Comparison of ENCODE assay signal across 1 cellular context in the genomic region with DNA sequence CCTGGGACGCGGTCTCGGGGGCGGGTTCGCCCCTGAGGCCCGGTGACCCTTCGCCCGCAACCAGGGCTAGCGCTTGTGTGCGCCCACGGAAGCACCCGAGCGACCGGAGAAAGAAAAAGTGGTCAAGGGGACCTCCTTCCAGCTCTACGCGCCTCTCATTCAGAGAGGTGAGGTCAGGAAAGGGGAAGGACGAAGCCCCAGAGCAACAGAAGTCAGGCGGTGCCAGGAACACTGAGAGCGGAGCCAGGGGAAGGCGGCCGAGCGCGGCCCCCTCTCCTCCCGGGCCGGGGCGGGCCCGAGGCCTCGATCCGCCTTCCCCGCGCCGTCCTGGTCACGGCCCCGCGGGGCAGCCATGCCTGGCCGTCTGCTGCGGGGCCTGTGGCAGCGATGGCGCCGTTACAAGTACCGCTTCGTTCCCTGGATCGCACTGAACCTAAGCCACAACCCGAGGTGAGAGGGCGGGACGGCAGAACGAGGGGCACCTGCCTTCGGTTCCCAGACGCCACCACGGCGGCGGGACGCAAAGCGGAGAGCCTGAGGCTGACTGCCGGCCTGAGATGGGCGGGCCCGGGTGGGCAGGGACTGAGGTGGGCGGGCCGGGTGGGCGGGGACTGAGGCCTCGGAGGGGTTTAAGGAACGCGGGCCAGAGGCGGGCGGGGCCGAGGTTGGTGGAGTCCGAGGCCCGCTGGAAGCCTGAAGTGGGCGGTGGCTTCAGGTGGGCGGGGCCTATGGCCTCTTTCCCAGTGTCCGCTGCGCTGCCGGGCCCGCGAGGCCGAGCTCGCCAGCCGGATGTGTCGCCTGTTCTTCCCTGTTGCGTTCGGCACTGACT.
TF ChIP-seq lines count a peak whose summit lies in the region.

A gene with protein sequence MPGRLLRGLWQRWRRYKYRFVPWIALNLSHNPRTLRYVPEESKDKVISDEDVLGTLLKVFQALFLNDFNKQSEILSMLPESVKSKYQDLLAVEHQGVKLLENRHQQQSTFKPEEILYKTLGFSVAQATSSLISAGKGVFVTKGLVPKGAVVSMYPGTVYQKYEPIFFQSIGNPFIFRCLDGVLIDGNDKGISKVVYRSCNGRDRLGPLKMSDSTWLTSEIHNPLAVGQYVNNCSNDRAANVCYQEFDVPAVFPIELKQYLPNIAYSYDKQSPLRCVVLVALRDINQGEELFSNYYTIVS (plus strand): TSS at position 303 of the 829 bp plus-strand sequence. CDS start 50 bp downstream, at position 353.

TF ChIP-seq in H1, 55 proteins besides CTCF, POLR2A, EP300 and RAD21:
- TF ChIP-seq POLR2AphosphoS5 (IDR thresholded peaks at IDR 0.05; ENCODE audit: low read depth, low read length): peak; percentile 94
- TF ChIP-seq, protein P1, sequence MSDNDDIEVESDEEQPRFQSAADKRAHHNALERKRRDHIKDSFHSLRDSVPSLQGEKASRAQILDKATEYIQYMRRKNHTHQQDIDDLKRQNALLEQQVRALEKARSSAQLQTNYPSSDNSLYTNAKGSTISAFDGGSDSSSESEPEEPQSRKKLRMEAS (IDR thresholded peaks at IDR 0.05): peak; percentile 75
- 0 out of 2 replicates have a peak, but pooled peaks have one; percentile 5 for TF ChIP-seq CREB1 (IDR thresholded peaks at IDR 0.05)
- TF ChIP-seq TAF1 (IDR thresholded peaks at IDR 0.05; ENCODE audit: low read depth, low read length): peak; percentile 97
- no peak for TF ChIP-seq BCL11A (IDR thresholded peaks at IDR 0.05; ENCODE audit: low read depth in 2 of 2, low read length in 2 of 2)
- peak; percentile 42 for TF ChIP-seq KDM4A (IDR thresholded peaks at IDR 0.05; ENCODE audit: low read depth, low read length, severe bottlenecking)
- peak; percentile 89 for TF ChIP-seq TBP (IDR thresholded peaks at IDR 0.05; ENCODE audit: low read depth, low read length)
- no peak for TF ChIP-seq SP4 (IDR thresholded peaks at IDR 0.05; ENCODE audit: low read length)
- TF ChIP-seq KDM1A (IDR thresholded peaks at IDR 0.05; ENCODE audit: borderline replicate concordance, low read length): no peak
- TF ChIP-seq GTF2F1 (IDR thresholded peaks at IDR 0.05; ENCODE audit: borderline replicate concordance, low read depth, low read length): peak; percentile 56
- peak; percentile 36; the same call in 1 of the 2 replicates for TF ChIP-seq YY1 (IDR thresholded peaks at IDR 0.05; ENCODE audit: low read depth, low read length)
- TF ChIP-seq PHF8 (conservative IDR thresholded peaks at IDR 0.05; ENCODE audit: low read depth, low read length): peak; percentile 56
- no peak for TF ChIP-seq CEBPB (IDR thresholded peaks at IDR 0.05; ENCODE audit: low read depth, low read length)
- TF ChIP-seq TCF12 (IDR thresholded peaks at IDR 0.05; ENCODE audit: low read depth, low read length): peak; percentile 40; the same call in 1 of the 2 replicates
- TF ChIP-seq NRF1 (IDR thresholded peaks at IDR 0.05; ENCODE audit: low read depth, low read length): 0 out of 2 replicates have a peak, but pooled peaks have one; percentile 1
- TF ChIP-seq, protein P2, sequence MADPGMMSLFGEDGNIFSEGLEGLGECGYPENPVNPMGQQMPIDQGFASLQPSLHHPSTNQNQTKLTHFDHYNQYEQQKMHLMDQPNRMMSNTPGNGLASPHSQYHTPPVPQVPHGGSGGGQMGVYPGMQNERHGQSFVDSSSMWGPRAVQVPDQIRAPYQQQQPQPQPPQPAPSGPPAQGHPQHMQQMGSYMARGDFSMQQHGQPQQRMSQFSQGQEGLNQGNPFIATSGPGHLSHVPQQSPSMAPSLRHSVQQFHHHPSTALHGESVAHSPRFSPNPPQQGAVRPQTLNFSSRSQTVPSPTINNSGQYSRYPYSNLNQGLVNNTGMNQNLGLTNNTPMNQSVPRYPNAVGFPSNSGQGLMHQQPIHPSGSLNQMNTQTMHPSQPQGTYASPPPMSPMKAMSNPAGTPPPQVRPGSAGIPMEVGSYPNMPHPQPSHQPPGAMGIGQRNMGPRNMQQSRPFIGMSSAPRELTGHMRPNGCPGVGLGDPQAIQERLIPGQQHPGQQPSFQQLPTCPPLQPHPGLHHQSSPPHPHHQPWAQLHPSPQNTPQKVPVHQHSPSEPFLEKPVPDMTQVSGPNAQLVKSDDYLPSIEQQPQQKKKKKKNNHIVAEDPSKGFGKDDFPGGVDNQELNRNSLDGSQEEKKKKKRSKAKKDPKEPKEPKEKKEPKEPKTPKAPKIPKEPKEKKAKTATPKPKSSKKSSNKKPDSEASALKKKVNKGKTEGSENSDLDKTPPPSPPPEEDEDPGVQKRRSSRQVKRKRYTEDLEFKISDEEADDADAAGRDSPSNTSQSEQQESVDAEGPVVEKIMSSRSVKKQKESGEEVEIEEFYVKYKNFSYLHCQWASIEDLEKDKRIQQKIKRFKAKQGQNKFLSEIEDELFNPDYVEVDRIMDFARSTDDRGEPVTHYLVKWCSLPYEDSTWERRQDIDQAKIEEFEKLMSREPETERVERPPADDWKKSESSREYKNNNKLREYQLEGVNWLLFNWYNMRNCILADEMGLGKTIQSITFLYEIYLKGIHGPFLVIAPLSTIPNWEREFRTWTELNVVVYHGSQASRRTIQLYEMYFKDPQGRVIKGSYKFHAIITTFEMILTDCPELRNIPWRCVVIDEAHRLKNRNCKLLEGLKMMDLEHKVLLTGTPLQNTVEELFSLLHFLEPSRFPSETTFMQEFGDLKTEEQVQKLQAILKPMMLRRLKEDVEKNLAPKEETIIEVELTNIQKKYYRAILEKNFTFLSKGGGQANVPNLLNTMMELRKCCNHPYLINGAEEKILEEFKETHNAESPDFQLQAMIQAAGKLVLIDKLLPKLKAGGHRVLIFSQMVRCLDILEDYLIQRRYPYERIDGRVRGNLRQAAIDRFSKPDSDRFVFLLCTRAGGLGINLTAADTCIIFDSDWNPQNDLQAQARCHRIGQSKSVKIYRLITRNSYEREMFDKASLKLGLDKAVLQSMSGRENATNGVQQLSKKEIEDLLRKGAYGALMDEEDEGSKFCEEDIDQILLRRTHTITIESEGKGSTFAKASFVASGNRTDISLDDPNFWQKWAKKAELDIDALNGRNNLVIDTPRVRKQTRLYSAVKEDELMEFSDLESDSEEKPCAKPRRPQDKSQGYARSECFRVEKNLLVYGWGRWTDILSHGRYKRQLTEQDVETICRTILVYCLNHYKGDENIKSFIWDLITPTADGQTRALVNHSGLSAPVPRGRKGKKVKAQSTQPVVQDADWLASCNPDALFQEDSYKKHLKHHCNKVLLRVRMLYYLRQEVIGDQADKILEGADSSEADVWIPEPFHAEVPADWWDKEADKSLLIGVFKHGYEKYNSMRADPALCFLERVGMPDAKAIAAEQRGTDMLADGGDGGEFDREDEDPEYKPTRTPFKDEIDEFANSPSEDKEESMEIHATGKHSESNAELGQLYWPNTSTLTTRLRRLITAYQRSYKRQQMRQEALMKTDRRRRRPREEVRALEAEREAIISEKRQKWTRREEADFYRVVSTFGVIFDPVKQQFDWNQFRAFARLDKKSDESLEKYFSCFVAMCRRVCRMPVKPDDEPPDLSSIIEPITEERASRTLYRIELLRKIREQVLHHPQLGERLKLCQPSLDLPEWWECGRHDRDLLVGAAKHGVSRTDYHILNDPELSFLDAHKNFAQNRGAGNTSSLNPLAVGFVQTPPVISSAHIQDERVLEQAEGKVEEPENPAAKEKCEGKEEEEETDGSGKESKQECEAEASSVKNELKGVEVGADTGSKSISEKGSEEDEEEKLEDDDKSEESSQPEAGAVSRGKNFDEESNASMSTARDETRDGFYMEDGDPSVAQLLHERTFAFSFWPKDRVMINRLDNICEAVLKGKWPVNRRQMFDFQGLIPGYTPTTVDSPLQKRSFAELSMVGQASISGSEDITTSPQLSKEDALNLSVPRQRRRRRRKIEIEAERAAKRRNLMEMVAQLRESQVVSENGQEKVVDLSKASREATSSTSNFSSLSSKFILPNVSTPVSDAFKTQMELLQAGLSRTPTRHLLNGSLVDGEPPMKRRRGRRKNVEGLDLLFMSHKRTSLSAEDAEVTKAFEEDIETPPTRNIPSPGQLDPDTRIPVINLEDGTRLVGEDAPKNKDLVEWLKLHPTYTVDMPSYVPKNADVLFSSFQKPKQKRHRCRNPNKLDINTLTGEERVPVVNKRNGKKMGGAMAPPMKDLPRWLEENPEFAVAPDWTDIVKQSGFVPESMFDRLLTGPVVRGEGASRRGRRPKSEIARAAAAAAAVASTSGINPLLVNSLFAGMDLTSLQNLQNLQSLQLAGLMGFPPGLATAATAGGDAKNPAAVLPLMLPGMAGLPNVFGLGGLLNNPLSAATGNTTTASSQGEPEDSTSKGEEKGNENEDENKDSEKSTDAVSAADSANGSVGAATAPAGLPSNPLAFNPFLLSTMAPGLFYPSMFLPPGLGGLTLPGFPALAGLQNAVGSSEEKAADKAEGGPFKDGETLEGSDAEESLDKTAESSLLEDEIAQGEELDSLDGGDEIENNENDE (IDR thresholded peaks at IDR 0.05; ENCODE audit: insufficient replicate concordance, low read length): no peak
- TF ChIP-seq FOSL1 (IDR thresholded peaks at IDR 0.05; ENCODE audit: insufficient read depth, low read depth, low read length): no peak
- TF ChIP-seq TAF7 (optimal IDR thresholded peaks at IDR 0.05; ENCODE audit: borderline replicate concordance, low read depth, low read length): no peak
- TF ChIP-seq SIX5 (IDR thresholded peaks at IDR 0.05; ENCODE audit: low read depth, low read length): no peak
- TF ChIP-seq SUZ12 (IDR thresholded peaks at IDR 0.05; ENCODE audit: low read length): no peak
- no peak for TF ChIP-seq JUND (IDR thresholded peaks at IDR 0.05; ENCODE audit: low read length)
- no peak for TF ChIP-seq TEAD4 (IDR thresholded peaks at IDR 0.05; ENCODE audit: low read depth, low read length)
- peak; percentile 88 for TF ChIP-seq RBBP5 (IDR thresholded peaks at IDR 0.05; ENCODE audit: borderline replicate concordance, low read depth, low read length)
- TF ChIP-seq, protein P3, sequence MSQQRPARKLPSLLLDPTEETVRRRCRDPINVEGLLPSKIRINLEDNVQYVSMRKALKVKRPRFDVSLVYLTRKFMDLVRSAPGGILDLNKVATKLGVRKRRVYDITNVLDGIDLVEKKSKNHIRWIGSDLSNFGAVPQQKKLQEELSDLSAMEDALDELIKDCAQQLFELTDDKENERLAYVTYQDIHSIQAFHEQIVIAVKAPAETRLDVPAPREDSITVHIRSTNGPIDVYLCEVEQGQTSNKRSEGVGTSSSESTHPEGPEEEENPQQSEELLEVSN (IDR thresholded peaks at IDR 0.05): peak; percentile 84
